In genomic region chr16:68762996-68763756, GRCh38 we compare ENCODE assay signal across 1 cellular context.
TF ChIP-seq lines count a peak whose summit lies in the region.

No MANE protein-coding gene starts in this region.

TF ChIP-seq in WTC11, 78 proteins besides CTCF, POLR2A, EP300 and RAD21 (continued from another document):
- TF ChIP-seq CBFB (CRISPR knock-in tag; IDR thresholded peaks at IDR 0.05; ENCODE audit: low read depth) (no peak), FOXK1 (CRISPR knock-in tag; IDR thresholded peaks at IDR 0.05) (peak; percentile 70; the same call in 1 of the 2 replicates), ZSCAN18 (CRISPR knock-in tag; IDR thresholded peaks at IDR 0.05) (peak; percentile 19; the same call in 1 of the 2 replicates), ELF4 (CRISPR knock-in tag; IDR thresholded peaks at IDR 0.05; ENCODE audit: low read depth) (no peak), GTF2I (CRISPR knock-in tag; conservative IDR thresholded peaks at IDR 0.05) (peak; percentile 98), SP1 (CRISPR knock-in tag; conservative IDR thresholded peaks at IDR 0.05) (peak; percentile 9; the same call in 1 of the 2 replicates), ZNF232 (CRISPR knock-in tag; IDR thresholded peaks at IDR 0.05) (0 out of 2 replicates have a peak, but pooled peaks have one; percentile 55), ZNF671 (CRISPR knock-in tag; IDR thresholded peaks at IDR 0.05) (0 out of 2 replicates have a peak, but pooled peaks have one; percentile 22), ZNF396 (CRISPR knock-in tag; IDR thresholded peaks at IDR 0.05; ENCODE audit: borderline replicate concordance) (peak; percentile 61; the same call in 1 of the 2 replicates), AR (CRISPR knock-in tag; IDR thresholded peaks at IDR 0.05) (0 out of 2 replicates have a peak, but pooled peaks have one; percentile 69)
